ENCODE assay signal across 13 cellular contexts in genomic region chr14:74684444-74684843, GRCh38. TPM values are rescaled to one million over a fixed set of nuclear protein-coding genes. Genes with fewer than 3 reads are reported as not detected.
DNase-seq lines count a peak whose midpoint lies in the region; ATAC-seq, FAIRE-seq and TF ChIP-seq lines count a peak whose summit lies in the region.
"Had no signal": no experiment of that assay in that cellular context is flagged by ENCODE, and none has a peak within 500 bp of the region (broad histone marks: within the 10 kb centered on the region; RNA-seq: fewer than 3 reads in every experiment).

No MANE protein-coding gene starts in this region.

- peaks cover 30% of the 10 kb centered on the region for H3K4me1 Mint-ChIP-seq in CD4-positive, alpha-beta T cell (ENCODE audit: low read depth)
- peaks cover 16% of the 10 kb centered on the region for H3K4me1 Mint-ChIP-seq in Caco-2 (ENCODE audit: low read depth, unreplicated experiment)
- peaks cover 13% of the 10 kb centered on the region for H3K4me1 Mint-ChIP-seq in nephron progenitor cell
- H3K4me1 Mint-ChIP-seq: brain had no signal

- H3K4me3 ChIP-seq in esophagus squamous epithelium = no peak overlapping the region
- H3K4me3 ChIP-seq in Caco-2 (ENCODE audit: low read depth, low read length) = no peak overlapping the region

- H3K9me3 ChIP-seq in CD4-positive, alpha-beta T cell (ENCODE audit: control insufficient read depth, low read length) = no peaks in the 10 kb centered on the region
- no peaks in the 10 kb centered on the region for H3K9me3 ChIP-seq in esophagus squamous epithelium
- H3K9me3 ChIP-seq in Caco-2 = no peaks in the 10 kb centered on the region

- peak; percentile 43 for ATAC-seq in CD4-positive, alpha-beta T cell (ENCODE audit: poor library complexity)

- DNase-seq in CD4-positive, alpha-beta T cell = no peak
- DNase-seq in GM19240 (ENCODE audit: insufficient read length, low spot score) (peak; percentile 11), NAMALWA (ENCODE audit: low spot score) (peak; percentile 72), esophagus squamous epithelium (lab: John Stamatoyannopoulos, UW) (peak; percentile 11), Caco-2 (no peak), GM12892 (ENCODE audit: insufficient read length) (no peak), nephron progenitor cell (no peak), SHP77 treated with DMSO at 0.1 percent for 48 hours (lab: John Stamatoyannopoulos, UW) (no peak)
- DNase-seq: activated T-cell treated with anti-CD3 and anti-CD28 coated beads for 4 hours; C1 segment of cervical spinal cord; stimulated activated naive CD4-positive, alpha-beta T cell treated with Interleukin-2 at 50 U/mL for 16 hours had no signal

- 80 to 91% methylated on average over 10 to 12 of the region's 12 CpGs for WGBS in esophagus squamous epithelium, 2 donors

- intact Hi-C loops in CD4-positive, alpha-beta T cell (cut with DNase I, micrococcal nuclease) = no loop called here
- intact Hi-C loops in esophagus squamous epithelium (cut with DNase I) (no loop called here), Caco-2 (cut with micrococcal nuclease; ENCODE audit: unreplicated experiment) (no loop called here)

- peaks cover 92% of the 10 kb centered on the region for H3K36me3 Mint-ChIP-seq in CD4-positive, alpha-beta T cell (ENCODE audit: low read depth)
- H3K36me3 Mint-ChIP-seq in Caco-2 (ENCODE audit: insufficient read depth, unreplicated experiment) (peaks cover 53% of the 10 kb centered on the region), nephron progenitor cell (ENCODE audit: low read depth) (peaks cover 49% of the 10 kb centered on the region)

- no TSS peak for BruUV-seq in Caco-2 (replicated peaks; lab: Mats Ljungman, UMichigan)

- peak overlapping the region; percentile 75 for H3K27ac Mint-ChIP-seq in CD4-positive, alpha-beta T cell
- H3K27ac Mint-ChIP-seq in Caco-2 (ENCODE audit: unreplicated experiment) (no peak overlapping the region), nephron progenitor cell (no peak overlapping the region)
- H3K27ac Mint-ChIP-seq: brain had no signal

- H3K27me3 Mint-ChIP-seq in CD4-positive, alpha-beta T cell = no peaks in the 10 kb centered on the region
- H3K27me3 Mint-ChIP-seq in Caco-2 (ENCODE audit: insufficient read depth, unreplicated experiment) = no peaks in the 10 kb centered on the region
- H3K27me3 Mint-ChIP-seq in nephron progenitor cell (ENCODE audit: low read depth, poor library complexity) = no peaks in the 10 kb centered on the region
- H3K27me3 Mint-ChIP-seq: brain had no signal

- H3K4me3 Mint-ChIP-seq in CD4-positive, alpha-beta T cell = no peak overlapping the region
- H3K4me3 Mint-ChIP-seq in Caco-2 (ENCODE audit: unreplicated experiment) (no peak overlapping the region), nephron progenitor cell (no peak overlapping the region)
- H3K4me3 Mint-ChIP-seq: brain had no signal

- H3K36me3 ChIP-seq in esophagus squamous epithelium (peaks cover 0 to 99% (median 9%) of the 10 kb centered on the region in 3 donors), Caco-2 (ENCODE audit: control insufficient read depth, insufficient read depth, low read length) (peaks cover 1% of the 10 kb centered on the region)

- peaks cover 0 to 12% (median 0%) of the 10 kb centered on the region in 3 donors for H3K4me1 ChIP-seq in esophagus squamous epithelium
- peaks cover 20% of the 10 kb centered on the region for H3K4me1 ChIP-seq in Caco-2

- H3K27ac ChIP-seq in CD4-positive, alpha-beta T cell (ENCODE audit: low read depth, low read length) = no peak overlapping the region
- no peak overlapping the region for H3K27ac ChIP-seq in esophagus squamous epithelium
- H3K27ac ChIP-seq: epithelial cell of prostate had no signal

- H3K9me3 Mint-ChIP-seq in CD4-positive, alpha-beta T cell = no peaks in the 10 kb centered on the region
- H3K9me3 Mint-ChIP-seq in Caco-2 (ENCODE audit: unreplicated experiment) (no peaks in the 10 kb centered on the region), nephron progenitor cell (no peaks in the 10 kb centered on the region)
- H3K9me3 Mint-ChIP-seq: brain had no signal

- POLR2A ChIA-PET in CD4-positive, alpha-beta T cell (lab: Charles Lee) = interaction anchor here (1.0 to 1.3 kb wide), 2 partner anchors 28 to 79 kb away, joined by 3 read pairs; partner anchors contain the start of genes AREL1, FCF1 and YLPM1
- POLR2A ChIA-PET in Caco-2 (lab: Charles Lee) = no interaction called here

- no peak for TF ChIP-seq CTCF in CD4-positive, alpha-beta T cell (IDR thresholded peaks at IDR 0.05)
- TF ChIP-seq CTCF in esophagus squamous epithelium (IDR thresholded peaks at IDR 0.05) (no peak), Caco-2 (IDR thresholded peaks at IDR 0.05; ENCODE audit: insufficient read depth in 1 of 2, low read depth in 1 of 2, low read length in 1 of 2, severe bottlenecking in 1 of 2, unreplicated experiment in 1 of 2) (no peak), nephron progenitor cell (IDR thresholded peaks at IDR 0.05) (no peak)

- CTCF ChIA-PET in CD4-positive, alpha-beta T cell (lab: Charles Lee) = no interaction called here
- CTCF ChIA-PET in Caco-2 (lab: Charles Lee) = no interaction called here

- H3K27me3 ChIP-seq in CD4-positive, alpha-beta T cell (ENCODE audit: control insufficient read depth, insufficient read depth, low read length) = no peaks in the 10 kb centered on the region
- no peaks in the 10 kb centered on the region for H3K27me3 ChIP-seq in esophagus squamous epithelium
- H3K27me3 ChIP-seq in Caco-2 (replicated peaks; ENCODE audit: control insufficient read depth, insufficient read depth, low read length) = no peaks in the 10 kb centered on the region

- TF ChIP-seq POLR2A in esophagus squamous epithelium (IDR thresholded peaks at IDR 0.05) = no peak
- TF ChIP-seq POLR2A in GM12892 (IDR thresholded peaks at IDR 0.05; ENCODE audit: low read depth, low read length) = no peak

- no peak for FAIRE-seq in GM12892 (lab: Jason Lieb, UNC)

RNA-seq across cellular contexts. Expression of gene AREL1, which starts 28.4 kb away (rescaled TPM):
- total RNA-seq in CD4-positive, alpha-beta T cell = 10 to 100 TPM; 30.6 to 35.9 TPM
- total RNA-seq in esophagus squamous epithelium = 10 to 100 TPM; 17.0 to 21.6 (median 19.8) TPM
- total RNA-seq in Caco-2 (2022) = 38.0 and 41.5 TPM in 2 replicates
- 14.4 TPM for polyA plus RNA-seq in GM12892 (2012; ENCODE audit: missing spikeins)

RNA-seq across cellular contexts. Expression of gene FCF1, which starts 28.5 kb away (rescaled TPM):
- 10 to 100 TPM; 31.9 to 32.9 TPM for total RNA-seq in CD4-positive, alpha-beta T cell
- total RNA-seq in esophagus squamous epithelium (10 to 100 TPM; 27.9 to 39.5 (median 30.2) TPM), Caco-2 (2022) (58.3 and 62.5 TPM in 2 replicates)
- polyA plus RNA-seq in GM12892 (2012; ENCODE audit: missing spikeins) = 45.8 TPM

Comparison
In these comparisons a context has a peak if more than half of its experiments do, and no peak if none do; other contexts are left out.
1. DNase-seq: peak in GM19240 (single experiment), NAMALWA (single experiment) and esophagus squamous epithelium (single experiment); none in CD4-positive, alpha-beta T cell (0 of 10), Caco-2 (0 of 2), GM12892 (single experiment), nephron progenitor cell (single experiment) and SHP77 treated with DMSO at 0.1 percent for 48 hours (single experiment).